29 cellular contexts compared by ENCODE assay signal in the genomic region with DNA sequence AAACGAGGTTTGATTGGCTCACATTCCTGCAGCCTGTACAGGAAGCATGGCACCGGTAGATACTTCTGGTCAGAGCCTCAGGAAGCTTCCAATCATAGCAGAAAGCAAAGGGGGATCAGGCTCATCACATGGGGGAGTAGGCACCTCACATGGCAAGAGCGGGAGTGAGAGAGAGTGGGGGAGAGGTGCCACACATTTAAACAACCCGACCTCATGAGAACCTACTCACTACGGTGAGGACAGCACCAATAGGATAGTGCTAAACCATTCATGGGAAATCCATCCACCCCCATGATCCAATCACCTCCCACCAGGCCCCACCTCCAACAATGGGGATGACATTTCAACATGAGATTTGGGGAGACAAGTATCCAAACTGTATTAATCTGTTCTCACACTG.
"Had no signal": no experiment of that assay in that cellular context is flagged by ENCODE, and none has a peak within 500 bp of the region (broad histone marks: within the 10 kb centered on the region; RNA-seq: fewer than 3 reads in every experiment).

No MANE protein-coding gene starts in this region.

- H3K4me3 Mint-ChIP-seq: natural killer cell; nephron; neural progenitor cell; stimulated activated memory B cell treated with anti-CD40 and anti-IgM and Interleukin-4, amounts not matched to agents 10 μg/mL and 1 μg/mL and 100 μg/mL, for 72 hours; stimulated activated naive CD8-positive, alpha-beta T cell treated with anti-CD3 and anti-CD28 coated beads, Interleukin-15, amount 100 ng/mL, for 72 hours; type B pancreatic cell had no signal

- H3K27ac Mint-ChIP-seq: natural killer cell; nephron; neural progenitor cell; progenitor cell of endocrine pancreas; stimulated activated memory B cell treated with anti-CD40 and anti-IgM and Interleukin-4, amounts not matched to agents 10 μg/mL and 1 μg/mL and 100 μg/mL, for 72 hours; stimulated activated naive CD8-positive, alpha-beta T cell treated with anti-CD3 and anti-CD28 coated beads, Interleukin-15, amount 100 ng/mL, for 72 hours; type B pancreatic cell had no signal

- H3K9me3 ChIP-seq: ovary, psoas muscle, right lobe of liver, sigmoid colon, suprapubic skin, testis, tibial artery, transverse colon, upper lobe of right lung, uterus had no signal

- H3K36me3 ChIP-seq: neural progenitor cell, ovary, right lobe of liver, sigmoid colon, suprapubic skin, tibial artery, transverse colon, upper lobe of right lung, uterus had no signal

- H3K4me1 ChIP-seq: neural progenitor cell, parathyroid adenoma, psoas muscle, right lobe of liver, sigmoid colon, suprapubic skin, testis, tibial artery, transverse colon, upper lobe of right lung, uterus had no signal

- H3K4me2 ChIP-seq: neural progenitor cell had no signal

- H3K27me3 Mint-ChIP-seq: progenitor cell of endocrine pancreas; stimulated activated memory B cell treated with anti-CD40 and anti-IgM and Interleukin-4, amounts not matched to agents 10 μg/mL and 1 μg/mL and 100 μg/mL, for 72 hours; stimulated activated naive CD8-positive, alpha-beta T cell treated with anti-CD3 and anti-CD28 coated beads, Interleukin-15, amount 100 ng/mL, for 72 hours; type B pancreatic cell had no signal

- H3K79me2 ChIP-seq: parathyroid adenoma had no signal

- H3K27ac ChIP-seq: neural progenitor cell, ovary, parathyroid adenoma, psoas muscle, right lobe of liver, sigmoid colon, suprapubic skin, testis, tibial artery, transverse colon, upper lobe of right lung, uterus had no signal

- H3K4me1 Mint-ChIP-seq: natural killer cell; nephron; neural progenitor cell; stimulated activated memory B cell treated with anti-CD40 and anti-IgM and Interleukin-4, amounts not matched to agents 10 μg/mL and 1 μg/mL and 100 μg/mL, for 72 hours; stimulated activated naive CD8-positive, alpha-beta T cell treated with anti-CD3 and anti-CD28 coated beads, Interleukin-15, amount 100 ng/mL, for 72 hours had no signal

- H3K36me3 Mint-ChIP-seq: natural killer cell; neural progenitor cell; stimulated activated memory B cell treated with anti-CD40 and anti-IgM and Interleukin-4, amounts not matched to agents 10 μg/mL and 1 μg/mL and 100 μg/mL, for 72 hours; type B pancreatic cell had no signal

- H2AFZ ChIP-seq: neural progenitor cell, parathyroid adenoma had no signal

- H3K4me3 ChIP-seq: neural progenitor cell, ovary, psoas muscle, right lobe of liver, sigmoid colon, suprapubic skin, testis, tibial artery, transverse colon, upper lobe of right lung, uterus had no signal

- H3K9me3 Mint-ChIP-seq: natural killer cell; nephron; neural progenitor cell; stimulated activated naive CD8-positive, alpha-beta T cell treated with anti-CD3 and anti-CD28 coated beads, Interleukin-15, amount 100 ng/mL, for 72 hours; type B pancreatic cell had no signal

- DNase-seq: natural killer cell; occipital lobe; ovary; posterior cingulate gyrus; psoas muscle; right cardiac atrium; right lobe of liver; sigmoid colon; small intestine; stimulated activated CD4-positive, alpha-beta T cell treated with anti-CD3 and anti-CD28 coated beads, Interleukin-1b, Interleukin-23, amount 100 ng/mL, for 48 hours; stimulated activated CD4-positive, alpha-beta T cell treated with anti-CD3 and anti-CD28 coated beads, Interleukin-4, amount 100 ng/mL, for 1 hour; stimulated activated CD4-positive, alpha-beta T cell treated with anti-CD3 and anti-CD28 coated beads, Interleukin-4, amount 100 ng/mL, for 4 hours; stimulated activated CD8-positive, alpha-beta memory T cell treated with anti-CD3 and anti-CD28 coated beads, Interleukin-4, amount 100 ng/mL, for 48 hours; stimulated activated naive CD4-positive, alpha-beta T cell; stimulated activated naive CD8-positive, alpha-beta T cell treated with anti-CD3 and anti-CD28 coated beads, Interleukin-15, amount 100 ng/mL, for 72 hours; stimulated activated naive CD8-positive, alpha-beta T cell treated with anti-CD3 and anti-CD28 coated beads, Interleukin-15, Interleukin-2, amounts not matched to agents 100 U/mL and 50 U/mL, for 24 hours; substantia nigra; testis; tibial artery; transverse colon; upper lobe of right lung; uterus had no signal

- ATAC-seq: natural killer cell; psoas muscle; right cardiac atrium; right lobe of liver; stimulated activated memory B cell treated with anti-CD40 and anti-IgM and Interleukin-4, amounts not matched to agents 10 μg/mL and 1 μg/mL and 100 μg/mL, for 72 hours; stimulated activated naive CD8-positive, alpha-beta T cell treated with anti-CD3 and anti-CD28 coated beads, Interleukin-15, amount 100 ng/mL, for 72 hours; stimulated activated naive CD8-positive, alpha-beta T cell treated with anti-CD3 and anti-CD28 coated beads, Interleukin-15, Interleukin-2, amounts not matched to agents 100 U/mL and 50 U/mL, for 24 hours; upper lobe of right lung had no signal

- H3K27me3 ChIP-seq: neural progenitor cell, ovary, right lobe of liver, sigmoid colon, suprapubic skin, testis, tibial artery, transverse colon, upper lobe of right lung, uterus had no signal

- H3K9ac ChIP-seq: neural progenitor cell, parathyroid adenoma had no signal

- FAIRE-seq: small intestine had no signal
